In the genomic region with DNA sequence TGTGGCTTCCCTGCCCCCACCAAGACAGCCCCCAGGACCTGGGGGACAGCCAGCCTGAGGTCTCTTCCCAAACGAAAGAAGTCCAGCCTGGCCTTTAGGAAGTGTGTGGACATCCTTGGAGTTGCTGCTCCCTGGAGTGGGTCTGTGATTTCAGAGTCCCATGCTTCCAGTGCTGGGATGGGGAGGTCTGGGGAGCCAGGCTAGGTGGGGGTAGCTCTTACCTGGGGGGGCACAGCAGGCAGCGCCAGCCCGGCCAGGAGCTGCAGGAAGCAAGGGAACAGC, we compare ENCODE assay signal across 9 cellular contexts. TPM values are rescaled to one million over a fixed set of nuclear protein-coding genes. Genes with fewer than 3 reads are reported as not detected.
DNase-seq lines count a peak whose midpoint lies in the region; ATAC-seq and TF ChIP-seq lines count a peak whose summit lies in the region.
"Had no signal": no experiment of that assay in that cellular context is flagged by ENCODE, and none has a peak within 500 bp of the region (broad histone marks: within the 10 kb centered on the region; RNA-seq: fewer than 3 reads in every experiment).

No MANE protein-coding gene starts in this region.

- H3K36me3 ChIP-seq in gastrocnemius medialis: no peaks in the 10 kb centered on the region

- H3K4me3 ChIP-seq in GM12865 (ENCODE audit: low read depth, low read length) (peak overlapping the region; percentile 43), WI38 (ENCODE audit: low read depth, low read length) (peak overlapping the region; percentile 44), gastrocnemius medialis (peak overlapping the region; percentile 48 to 66 (median 61))

- intact Hi-C loops in left ventricle myocardium superior (cut with micrococcal nuclease): no loop called here
- intact Hi-C loops in gastrocnemius medialis (cut with DNase I; ENCODE audit: low total_unique reads): no loop called here

- ATAC-seq in left ventricle myocardium superior (peak; percentile 21), gastrocnemius medialis (peak in 1 of 2 donors; percentile 21), HG03097 (IDR thresholded peaks at IDR 0.05; ENCODE audit: low FRiP score, unreplicated experiment) (no peak)

- TF ChIP-seq CTCF in GM12865 (IDR thresholded peaks at IDR 0.05; ENCODE audit: insufficient read depth, low read depth, low read length, missing control alignments): no peak
- no peak for TF ChIP-seq CTCF in WI38 (IDR thresholded peaks at IDR 0.05; ENCODE audit: low read depth, low read length)
- no peak for TF ChIP-seq CTCF in gastrocnemius medialis (IDR thresholded peaks at IDR 0.05 in 4 of 5, conservative IDR thresholded peaks at IDR 0.05 in 1 of 5)

- no peak for DNase-seq in GM12865 (ENCODE audit: low read depth)
- DNase-seq in left ventricle myocardium superior: no peak
- no peak for DNase-seq in gastrocnemius medialis
- no peak for DNase-seq in stimulated activated CD4-positive, alpha-beta T cell treated with anti-CD3 and anti-CD28 coated beads, Interleukin-2, amount 100 ng/mL, for 48 hours
- no peak for DNase-seq in medulla oblongata (ENCODE audit: extremely low spot score)
- DNase-seq in C1 segment of cervical spinal cord (lab: John Stamatoyannopoulos, UW): no peak
- DNase-seq: occipital lobe had no signal

- peaks cover 0 to 10% (median 3%) of the 10 kb centered on the region in 3 donors for H3K27me3 ChIP-seq in gastrocnemius medialis

- in situ Hi-C loops in gastrocnemius medialis (cut with MboI; ENCODE audit: low sequenced_read_pairs in 4 of 4): no loop called here

- H3K4me1 ChIP-seq in gastrocnemius medialis: peaks cover 3 to 10% of the 10 kb centered on the region in 2 donors

- peak overlapping the region; percentile 5 to 68 (median 66) for H3K27ac ChIP-seq in gastrocnemius medialis

- TF ChIP-seq POLR2A in gastrocnemius medialis (IDR thresholded peaks at IDR 0.05): no peak

- no peaks in the 10 kb centered on the region for H3K9me3 ChIP-seq in gastrocnemius medialis

RNA-seq across cellular contexts. Expression of a gene that starts 0.5 kb away (rescaled TPM):
- total RNA-seq in left ventricle myocardium superior (4.9 TPM), gastrocnemius medialis (1 to 10 TPM; 2.2 to 7.8 (median 3.8) TPM)

RNA-seq across cellular contexts. Expression of a gene that starts 31.8 kb away (rescaled TPM):
- total RNA-seq in left ventricle myocardium superior (18.6 TPM), gastrocnemius medialis (10 to 100 TPM; 11.7 to 34.4 (median 18.7) TPM)

RNA-seq across cellular contexts. Expression of a gene that starts 47.8 kb away (rescaled TPM):
- total RNA-seq in left ventricle myocardium superior (34.5 TPM), gastrocnemius medialis (10 to 100 TPM; 42.7 to 79.0 (median 69.9) TPM)
